Comparison of ENCODE assay signal across 24 cellular contexts in the genomic region with DNA sequence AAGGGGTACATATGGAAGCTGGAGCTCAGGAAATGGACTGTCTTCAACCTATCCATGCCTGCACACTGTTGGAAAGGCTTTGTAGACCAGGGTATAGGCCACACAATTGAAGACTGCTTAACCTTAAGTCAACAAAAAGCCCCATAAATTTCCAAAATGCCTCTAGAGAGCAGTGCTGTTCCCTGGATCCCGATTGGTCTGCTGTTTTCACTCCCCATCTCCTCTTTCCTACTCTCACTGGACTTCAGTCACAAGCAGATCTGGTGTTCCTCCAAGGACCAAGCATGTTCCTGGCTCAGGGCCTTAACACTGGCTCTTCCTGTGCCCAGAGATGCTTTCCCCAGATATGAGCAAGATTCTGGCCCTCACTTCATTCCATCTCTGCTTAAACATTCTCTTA. TPM values are rescaled to one million over a fixed set of nuclear protein-coding genes. Genes with fewer than 3 reads are reported as not detected.
A peak's percentile ranks its signal among the peaks of the same experiment; 100 is the strongest.
DNase-seq lines count a peak whose midpoint lies in the region; ATAC-seq lines count a peak whose summit lies in the region.
"Had no signal": no experiment of that assay in that cellular context is flagged by ENCODE, and none has a peak within 500 bp of the region (broad histone marks: within the 10 kb centered on the region; RNA-seq: fewer than 3 reads in every experiment).

No MANE protein-coding gene starts in this region.

- DNase-seq in M059J (ENCODE audit: low read depth), result peak; percentile 16
- DNase-seq in naive B cell, result no peak
- no peak for DNase-seq in NCI-H1092 (lab: John Stamatoyannopoulos, UW)
- no peak for DNase-seq in activated T-cell treated with anti-CD3 and anti-CD28 coated beads, Interleukin-2, amount 50 U/mL, for 4 hours
- no peak for DNase-seq in NCI-H774 (lab: John Stamatoyannopoulos, UW)
- DNase-seq: ACHN; CD4-positive, alpha-beta memory T cell; DMS53; erythroblast; left cardiac atrium; NCI-H2029; SIG-M5; stimulated activated naive CD4-positive, alpha-beta T cell treated with Interleukin-2 at 50 U/mL for 16 hours; T-helper 2 cell; trophoblast cell had no signal

- H3K27me3 Mint-ChIP-seq in naive B cell, result no peaks in the 10 kb centered on the region
- peaks cover 8% of the 10 kb centered on the region for H3K27me3 Mint-ChIP-seq in activated T-cell treated with anti-CD3 and anti-CD28 coated beads, Interleukin-2, amount 50 U/mL, for 4 hours (ENCODE audit: low read depth)

- no peaks in the 10 kb centered on the region for H3K9me3 Mint-ChIP-seq in naive B cell
- H3K9me3 Mint-ChIP-seq in activated T-cell treated with anti-CD3 and anti-CD28 coated beads, Interleukin-2, amount 50 U/mL, for 4 hours, result no peaks in the 10 kb centered on the region
- H3K9me3 Mint-ChIP-seq: CD4-positive, alpha-beta memory T cell; WTC11 had no signal

- H3K4me3 Mint-ChIP-seq in naive B cell, result peak overlapping the region in 3 of 8 donors; percentile 24 to 69 (median 39)
- no peak overlapping the region for H3K4me3 Mint-ChIP-seq in activated T-cell treated with anti-CD3 and anti-CD28 coated beads, Interleukin-2, amount 50 U/mL, for 4 hours
- H3K4me3 Mint-ChIP-seq: CD4-positive, alpha-beta memory T cell; WTC11 had no signal

- H3K27ac Mint-ChIP-seq in naive B cell, result peak overlapping the region; percentile 68 to 97 (median 89)
- H3K27ac Mint-ChIP-seq: CD4-positive, alpha-beta memory T cell; WTC11 had no signal

- ATAC-seq in GM18868 (IDR thresholded peaks at IDR 0.05; ENCODE audit: unreplicated experiment) (peak; percentile 11), HG02610 (IDR thresholded peaks at IDR 0.05; ENCODE audit: unreplicated experiment) (peak; percentile 17), naive B cell (ENCODE audit: low read depth in 2 of 2) (no peak), GM21367 (IDR thresholded peaks at IDR 0.05; ENCODE audit: unreplicated experiment) (no peak)
- ATAC-seq in activated T-cell treated with anti-CD3 and anti-CD28 coated beads, Interleukin-2, amount 50 U/mL, for 4 hours, result no peak

- peaks cover 27 to 29% (median 28%) of the 10 kb centered on the region in 3 donors for H3K4me1 Mint-ChIP-seq in naive B cell
- no peaks in the 10 kb centered on the region for H3K4me1 Mint-ChIP-seq in activated T-cell treated with anti-CD3 and anti-CD28 coated beads, Interleukin-2, amount 50 U/mL, for 4 hours (ENCODE audit: low read depth)
- H3K4me1 Mint-ChIP-seq: CD4-positive, alpha-beta memory T cell had no signal

- H3K36me3 Mint-ChIP-seq in naive B cell, result no peaks in the 10 kb centered on the region
- no peaks in the 10 kb centered on the region for H3K36me3 Mint-ChIP-seq in activated T-cell treated with anti-CD3 and anti-CD28 coated beads, Interleukin-2, amount 50 U/mL, for 4 hours (ENCODE audit: insufficient read depth)
- H3K36me3 Mint-ChIP-seq: CD4-positive, alpha-beta memory T cell; WTC11 had no signal

RNA-seq across cellular contexts. Expression of a gene that starts 22.8 kb away (rescaled TPM):
- total RNA-seq in M059J (2014; rRNA removed; shearing (Covaris generic)), result 0.71 and 1.6 TPM in 2 replicates
- 1 to 10 TPM in 4 of 6 donors, under 1 TPM in 2; 0.49 to 4.3 (median 1.8) TPM for polyA plus RNA-seq in naive B cell (ENCODE audit: low read depth in 6 of 6)
- total RNA-seq in activated T-cell treated with anti-CD3 and anti-CD28 coated beads, Interleukin-2, amount 50 U/mL, for 4 hours, result 1 to 10 TPM in 2 of 3 donors, under 1 TPM in 1; 0.35 to 1.2 (median 1.0) TPM
- total RNA-seq: K562 had no signal

RNA-seq across cellular contexts. Expression of a gene that starts 22.9 kb away (rescaled TPM):
- not detected in 2 replicates for total RNA-seq in M059J (2014; rRNA removed; shearing (Covaris generic))
- under 1 TPM in 1 of 6 donors, not detected in 5; 0.27 TPM for polyA plus RNA-seq in naive B cell (ENCODE audit: low read depth in 6 of 6)
- not detected for total RNA-seq in activated T-cell treated with anti-CD3 and anti-CD28 coated beads, Interleukin-2, amount 50 U/mL, for 4 hours
- total RNA-seq: CD4-positive, alpha-beta memory T cell; K562; mononuclear cell had no signal
- polyA plus RNA-seq: CD4-positive, alpha-beta memory T cell; K562 had no signal

RNA-seq across cellular contexts. Expression of a gene that starts 34.2 kb away (rescaled TPM):
- total RNA-seq in M059J (2014; rRNA removed; shearing (Covaris generic)), result not detected in 2 replicates
- polyA plus RNA-seq in naive B cell (ENCODE audit: low read depth in 6 of 6), result not detected
- total RNA-seq in activated T-cell treated with anti-CD3 and anti-CD28 coated beads, Interleukin-2, amount 50 U/mL, for 4 hours, result not detected
- total RNA-seq: activated CD8-positive, alpha-beta memory T cell treated with anti-CD3 and anti-CD28 coated beads for 36 hours; CD4-positive, alpha-beta memory T cell; dermis microvascular lymphatic vessel endothelial cell; K562; left cardiac atrium; mononuclear cell; NCI-H460; WTC11 had no signal
- polyA plus RNA-seq: CD4-positive, alpha-beta memory T cell; K562 had no signal

Comparison
In these comparisons a context has a peak if more than half of its experiments do, and no peak if none do; other contexts are left out.
1. ATAC-seq: peak in GM18868 (single experiment) and HG02610 (single experiment); none in naive B cell (0 of 2), activated T-cell treated with anti-CD3 and anti-CD28 coated beads, Interleukin-2, amount 50 U/mL, for 4 hours (0 of 2) and GM21367 (single experiment).